29 cellular contexts compared by ENCODE assay signal in the genomic region with DNA sequence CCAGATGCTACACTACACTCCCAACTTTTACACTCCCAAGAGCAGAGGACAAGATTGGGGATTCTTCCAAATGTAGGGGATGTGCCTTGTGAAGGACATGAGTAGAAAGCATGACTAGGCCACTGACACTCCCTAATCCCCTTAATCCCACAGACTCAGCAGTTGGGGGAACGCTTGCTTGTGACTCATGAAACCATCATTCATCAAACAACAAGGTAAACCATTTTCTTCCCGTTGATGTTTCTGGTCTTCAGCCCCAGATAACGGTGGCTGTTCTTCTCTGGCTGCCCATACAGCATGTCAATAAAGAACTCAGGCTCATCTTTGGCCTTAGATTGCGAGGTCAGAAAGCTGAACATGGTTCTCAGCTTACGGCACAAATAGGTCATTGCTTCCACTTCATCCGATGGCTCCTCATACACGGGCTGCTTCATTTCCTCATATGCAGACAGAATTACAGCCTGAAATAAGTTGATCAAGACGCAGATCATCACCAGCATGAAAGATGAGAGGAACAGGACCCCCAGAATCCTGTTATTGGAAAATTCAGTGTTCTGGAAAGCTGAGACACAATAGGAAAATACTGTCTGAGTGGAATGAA. TPM values are rescaled to one million over a fixed set of nuclear protein-coding genes. Genes with fewer than 3 reads are reported as not detected.
A peak's percentile ranks its signal among the peaks of the same experiment; 100 is the strongest.
DNase-seq lines count a peak whose midpoint lies in the region; ATAC-seq lines count a peak whose summit lies in the region.
"Had no signal": no experiment of that assay in that cellular context is flagged by ENCODE, and none has a peak within 500 bp of the region (broad histone marks: within the 10 kb centered on the region; RNA-seq: fewer than 3 reads in every experiment).

No MANE protein-coding gene starts in this region.

- H3K27ac Mint-ChIP-seq in activated T-helper 17 cell treated with anti-CD3 and anti-CD28 coated beads, Interleukin-2, amount 50 U/mL, for 72 hours: no peak overlapping the region
- H3K27ac Mint-ChIP-seq: activated CD4-positive, alpha-beta memory T cell treated with anti-CD3 and anti-CD28 coated beads, Interleukin-2, amount 10 ng/mL, durations not matched to agents 7 days and 5 days; activated naive CD8-positive, alpha-beta T cell; T-helper 1 cell treated with Interleukin-12 subunit alpha and Interleukin-12 subunit beta and Interleukin-4 antibody, amounts not matched to agents 30 μg/mL and 1 μg/mL, for 36 hours had no signal

- H3K9me3 Mint-ChIP-seq in activated T-helper 17 cell treated with anti-CD3 and anti-CD28 coated beads, Interleukin-2, amount 50 U/mL, for 72 hours: no peaks in the 10 kb centered on the region
- H3K9me3 Mint-ChIP-seq: T-helper 1 cell treated with Interleukin-12 subunit alpha and Interleukin-12 subunit beta and Interleukin-4 antibody, amounts not matched to agents 30 μg/mL and 1 μg/mL, for 36 hours had no signal

- H3K27me3 Mint-ChIP-seq in activated T-helper 17 cell treated with anti-CD3 and anti-CD28 coated beads, Interleukin-2, amount 50 U/mL, for 72 hours: peaks cover 36% of the 10 kb centered on the region

- ATAC-seq in activated T-helper 17 cell treated with anti-CD3 and anti-CD28 coated beads, Interleukin-2, amount 50 U/mL, for 72 hours (replicated peaks): peak; percentile 13
- no peak for ATAC-seq in HG02571 (IDR thresholded peaks at IDR 0.05; ENCODE audit: unreplicated experiment)
- no peak for ATAC-seq in HG02885 (IDR thresholded peaks at IDR 0.05; ENCODE audit: poor library complexity, unreplicated experiment)
- ATAC-seq: left ventricle myocardium superior had no signal

- no peak overlapping the region for H3K4me3 Mint-ChIP-seq in activated T-helper 17 cell treated with anti-CD3 and anti-CD28 coated beads, Interleukin-2, amount 50 U/mL, for 72 hours
- H3K4me3 Mint-ChIP-seq: activated CD4-positive, alpha-beta memory T cell treated with anti-CD3 and anti-CD28 coated beads, Interleukin-2, amount 10 ng/mL, durations not matched to agents 7 days and 5 days; activated naive CD8-positive, alpha-beta T cell; CD4-positive, alpha-beta memory T cell; T-helper 1 cell treated with Interleukin-12 subunit alpha and Interleukin-12 subunit beta and Interleukin-4 antibody, amounts not matched to agents 30 μg/mL and 1 μg/mL, for 36 hours had no signal

- DNase-seq in EL: peak; percentile 45
- DNase-seq in MV-4-11 (lab: John Stamatoyannopoulos, UW): peak; percentile 93
- DNase-seq in glomerular visceral epithelial cell (ENCODE audit: extremely low spot score): peak; percentile 20
- DNase-seq in AG08395 (ENCODE audit: low spot score): no peak
- no peak for DNase-seq in NCI-H226
- DNase-seq: activated CD4-positive, alpha-beta memory T cell treated with anti-CD3 and anti-CD28 coated beads, Interleukin-2, amount 10 ng/mL, durations not matched to agents 7 days and 5 days; activated CD4-positive, alpha-beta T cell treated with anti-CD3 and anti-CD28 coated beads for 1 hour; AML-193; CD4-positive, alpha-beta memory T cell; effector memory CD4-positive, alpha-beta T cell; esophagus squamous epithelium; left ventricle myocardium superior; naive B cell; NCI-H1092; NCI-H187; NCI-H2171; NCI-H524; nucleus accumbens; RPMI8226; stimulated activated CD4-positive, alpha-beta T cell treated with anti-CD3 and anti-CD28 coated beads, Interleukin-2, amount 100 ng/mL, for 24 hours; tibial artery had no signal

- peaks cover 5% of the 10 kb centered on the region for H3K36me3 Mint-ChIP-seq in activated T-helper 17 cell treated with anti-CD3 and anti-CD28 coated beads, Interleukin-2, amount 50 U/mL, for 72 hours (ENCODE audit: low read depth)
- H3K36me3 Mint-ChIP-seq: activated naive CD8-positive, alpha-beta T cell; CD4-positive, alpha-beta memory T cell; naive B cell had no signal

- H3K4me1 Mint-ChIP-seq in activated T-helper 17 cell treated with anti-CD3 and anti-CD28 coated beads, Interleukin-2, amount 50 U/mL, for 72 hours: peaks cover 16% of the 10 kb centered on the region

RNA-seq across cellular contexts. Expression of a gene that starts 6.4 kb away (rescaled TPM):
- total RNA-seq in activated T-helper 17 cell treated with anti-CD3 and anti-CD28 coated beads, Interleukin-2, amount 50 U/mL, for 72 hours: 1 to 10 TPM; 5.6 to 7.8 TPM

RNA-seq across cellular contexts. Expression of a gene that starts 6.7 kb away (rescaled TPM):
- not detected for total RNA-seq in activated T-helper 17 cell treated with anti-CD3 and anti-CD28 coated beads, Interleukin-2, amount 50 U/mL, for 72 hours
- total RNA-seq: A172; activated CD4-positive, alpha-beta memory T cell treated with anti-CD3 and anti-CD28 coated beads, Interleukin-2, amount 10 ng/mL, durations not matched to agents 7 days and 5 days; ascending aorta; CD4-positive, alpha-beta memory T cell; H4; left ventricle myocardium superior had no signal

RNA-seq across cellular contexts. Expression of a gene that starts 11.3 kb away (rescaled TPM):
- total RNA-seq in activated T-helper 17 cell treated with anti-CD3 and anti-CD28 coated beads, Interleukin-2, amount 50 U/mL, for 72 hours: 10 to 100 TPM; 13.8 to 18.0 TPM

RNA-seq across cellular contexts. Expression of a gene that starts 40.2 kb away (rescaled TPM):
- total RNA-seq in activated T-helper 17 cell treated with anti-CD3 and anti-CD28 coated beads, Interleukin-2, amount 50 U/mL, for 72 hours: 10 to 100 TPM; 36.9 to 62.1 TPM
- total RNA-seq: ascending aorta had no signal

Comparison
In these comparisons a context has a peak if more than half of its experiments do, and no peak if none do; other contexts are left out.
1. DNase-seq: peak in EL (single experiment), MV-4-11 (single experiment) and glomerular visceral epithelial cell (single experiment); none in AG08395 (single experiment) and NCI-H226 (single experiment).